Comparison of ENCODE assay signal across 1 cellular context in genomic region chr13:45447050-45447661, GRCh38.
TF ChIP-seq lines count a peak whose summit lies in the region.

No MANE protein-coding gene starts in this region.

TF ChIP-seq in HepG2, 621 proteins besides CTCF, POLR2A, EP300 and RAD21 (continued from another document and continues in another):
- TF ChIP-seq ZBTB33 (CRISPR knock-in tag; IDR thresholded peaks at IDR 0.05), result no peak
- peak; percentile 68 for TF ChIP-seq SOX13 (IDR thresholded peaks at IDR 0.05)
- peak in 1 of 2 experiments; percentile 92; a peak in 2 of 4 replicates for TF ChIP-seq SOX13 (CRISPR knock-in tag; conservative IDR thresholded peaks at IDR 0.05 in 1 of 2, IDR thresholded peaks at IDR 0.05 in 1 of 2)
- TF ChIP-seq MTF1 (CRISPR knock-in tag; IDR thresholded peaks at IDR 0.05), result no peak
- peak; percentile 72 for TF ChIP-seq POLR2AphosphoS5 (IDR thresholded peaks at IDR 0.05; ENCODE audit: low read depth, low read length)
- TF ChIP-seq, protein P1, sequence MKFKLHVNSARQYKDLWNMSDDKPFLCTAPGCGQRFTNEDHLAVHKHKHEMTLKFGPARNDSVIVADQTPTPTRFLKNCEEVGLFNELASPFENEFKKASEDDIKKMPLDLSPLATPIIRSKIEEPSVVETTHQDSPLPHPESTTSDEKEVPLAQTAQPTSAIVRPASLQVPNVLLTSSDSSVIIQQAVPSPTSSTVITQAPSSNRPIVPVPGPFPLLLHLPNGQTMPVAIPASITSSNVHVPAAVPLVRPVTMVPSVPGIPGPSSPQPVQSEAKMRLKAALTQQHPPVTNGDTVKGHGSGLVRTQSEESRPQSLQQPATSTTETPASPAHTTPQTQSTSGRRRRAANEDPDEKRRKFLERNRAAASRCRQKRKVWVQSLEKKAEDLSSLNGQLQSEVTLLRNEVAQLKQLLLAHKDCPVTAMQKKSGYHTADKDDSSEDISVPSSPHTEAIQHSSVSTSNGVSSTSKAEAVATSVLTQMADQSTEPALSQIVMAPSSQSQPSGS (CRISPR knock-in tag; IDR thresholded peaks at IDR 0.05), result peak; percentile 93
- TF ChIP-seq KDM1A (CRISPR knock-in tag; IDR thresholded peaks at IDR 0.05), result peak; percentile 81
- no peak for TF ChIP-seq NR3C1 (CRISPR knock-in tag; IDR thresholded peaks at IDR 0.05)
- TF ChIP-seq ZSCAN25 (CRISPR knock-in tag; IDR thresholded peaks at IDR 0.05), result no peak
- no peak for TF ChIP-seq ZNF703 (CRISPR knock-in tag; IDR thresholded peaks at IDR 0.05; ENCODE audit: borderline replicate concordance)
- TF ChIP-seq SKI (IDR thresholded peaks at IDR 0.05; ENCODE audit: partially characterized antibody), result peak; percentile 54
- peak; percentile 80 for TF ChIP-seq CREB1 (IDR thresholded peaks at IDR 0.05)
- TF ChIP-seq CREB1 (CRISPR knock-in tag; IDR thresholded peaks at IDR 0.05), result peak; percentile 90
- peak; percentile 78; the same call in 1 of the 2 replicates for TF ChIP-seq HMG20B (CRISPR knock-in tag; conservative IDR thresholded peaks at IDR 0.05)
- TF ChIP-seq, protein P2, sequence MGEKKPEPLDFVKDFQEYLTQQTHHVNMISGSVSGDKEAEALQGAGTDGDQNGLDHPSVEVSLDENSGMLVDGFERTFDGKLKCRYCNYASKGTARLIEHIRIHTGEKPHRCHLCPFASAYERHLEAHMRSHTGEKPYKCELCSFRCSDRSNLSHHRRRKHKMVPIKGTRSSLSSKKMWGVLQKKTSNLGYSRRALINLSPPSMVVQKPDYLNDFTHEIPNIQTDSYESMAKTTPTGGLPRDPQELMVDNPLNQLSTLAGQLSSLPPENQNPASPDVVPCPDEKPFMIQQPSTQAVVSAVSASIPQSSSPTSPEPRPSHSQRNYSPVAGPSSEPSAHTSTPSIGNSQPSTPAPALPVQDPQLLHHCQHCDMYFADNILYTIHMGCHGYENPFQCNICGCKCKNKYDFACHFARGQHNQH (CRISPR knock-in tag; IDR thresholded peaks at IDR 0.05), result peak; percentile 80
- TF ChIP-seq SP2 (CRISPR knock-in tag; IDR thresholded peaks at IDR 0.05), result no peak
- no peak for TF ChIP-seq ZBTB8A (CRISPR knock-in tag; IDR thresholded peaks at IDR 0.05; ENCODE audit: borderline replicate concordance, low read depth)
- TF ChIP-seq HNF4A (CRISPR knock-in tag; IDR thresholded peaks at IDR 0.05), result peak; percentile 94
- TF ChIP-seq, protein P3, sequence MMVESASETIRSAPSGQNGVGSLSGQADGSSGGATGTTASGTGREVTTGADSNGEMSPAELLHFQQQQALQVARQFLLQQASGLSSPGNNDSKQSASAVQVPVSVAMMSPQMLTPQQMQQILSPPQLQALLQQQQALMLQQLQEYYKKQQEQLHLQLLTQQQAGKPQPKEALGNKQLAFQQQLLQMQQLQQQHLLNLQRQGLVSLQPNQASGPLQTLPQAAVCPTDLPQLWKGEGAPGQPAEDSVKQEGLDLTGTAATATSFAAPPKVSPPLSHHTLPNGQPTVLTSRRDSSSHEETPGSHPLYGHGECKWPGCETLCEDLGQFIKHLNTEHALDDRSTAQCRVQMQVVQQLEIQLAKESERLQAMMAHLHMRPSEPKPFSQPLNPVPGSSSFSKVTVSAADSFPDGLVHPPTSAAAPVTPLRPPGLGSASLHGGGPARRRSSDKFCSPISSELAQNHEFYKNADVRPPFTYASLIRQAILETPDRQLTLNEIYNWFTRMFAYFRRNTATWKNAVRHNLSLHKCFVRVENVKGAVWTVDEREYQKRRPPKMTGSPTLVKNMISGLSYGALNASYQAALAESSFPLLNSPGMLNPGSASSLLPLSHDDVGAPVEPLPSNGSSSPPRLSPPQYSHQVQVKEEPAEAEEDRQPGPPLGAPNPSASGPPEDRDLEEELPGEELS (CRISPR knock-in tag; IDR thresholded peaks at IDR 0.05), result peak; percentile 89
- 0 out of 2 replicates have a peak, but pooled peaks have one; percentile 60 for TF ChIP-seq ZNF567 (CRISPR knock-in tag; IDR thresholded peaks at IDR 0.05; ENCODE audit: borderline replicate concordance)
- peak; percentile 87; the same call in 1 of the 2 replicates for TF ChIP-seq AHDC1 (CRISPR knock-in tag; IDR thresholded peaks at IDR 0.05; ENCODE audit: borderline replicate concordance)
- no peak for TF ChIP-seq ZNF713 (CRISPR knock-in tag; IDR thresholded peaks at IDR 0.05)
- no peak for TF ChIP-seq ZNF20 (CRISPR knock-in tag; IDR thresholded peaks at IDR 0.05)
- TF ChIP-seq ZNF841 (CRISPR knock-in tag; IDR thresholded peaks at IDR 0.05; ENCODE audit: borderline replicate concordance), result no peak
- no peak for TF ChIP-seq RELA (CRISPR knock-in tag; IDR thresholded peaks at IDR 0.05)
- TF ChIP-seq, protein P4, sequence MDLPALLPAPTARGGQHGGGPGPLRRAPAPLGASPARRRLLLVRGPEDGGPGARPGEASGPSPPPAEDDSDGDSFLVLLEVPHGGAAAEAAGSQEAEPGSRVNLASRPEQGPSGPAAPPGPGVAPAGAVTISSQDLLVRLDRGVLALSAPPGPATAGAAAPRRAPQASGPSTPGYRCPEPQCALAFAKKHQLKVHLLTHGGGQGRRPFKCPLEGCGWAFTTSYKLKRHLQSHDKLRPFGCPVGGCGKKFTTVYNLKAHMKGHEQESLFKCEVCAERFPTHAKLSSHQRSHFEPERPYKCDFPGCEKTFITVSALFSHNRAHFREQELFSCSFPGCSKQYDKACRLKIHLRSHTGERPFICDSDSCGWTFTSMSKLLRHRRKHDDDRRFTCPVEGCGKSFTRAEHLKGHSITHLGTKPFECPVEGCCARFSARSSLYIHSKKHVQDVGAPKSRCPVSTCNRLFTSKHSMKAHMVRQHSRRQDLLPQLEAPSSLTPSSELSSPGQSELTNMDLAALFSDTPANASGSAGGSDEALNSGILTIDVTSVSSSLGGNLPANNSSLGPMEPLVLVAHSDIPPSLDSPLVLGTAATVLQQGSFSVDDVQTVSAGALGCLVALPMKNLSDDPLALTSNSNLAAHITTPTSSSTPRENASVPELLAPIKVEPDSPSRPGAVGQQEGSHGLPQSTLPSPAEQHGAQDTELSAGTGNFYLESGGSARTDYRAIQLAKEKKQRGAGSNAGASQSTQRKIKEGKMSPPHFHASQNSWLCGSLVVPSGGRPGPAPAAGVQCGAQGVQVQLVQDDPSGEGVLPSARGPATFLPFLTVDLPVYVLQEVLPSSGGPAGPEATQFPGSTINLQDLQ (CRISPR knock-in tag; IDR thresholded peaks at IDR 0.05), result no peak
- no peak for TF ChIP-seq XBP1 (CRISPR knock-in tag; IDR thresholded peaks at IDR 0.05)
- no peak for TF ChIP-seq MZF1 (CRISPR knock-in tag; IDR thresholded peaks at IDR 0.05; ENCODE audit: borderline replicate concordance)
- TF ChIP-seq ZMAT3 (CRISPR knock-in tag; conservative IDR thresholded peaks at IDR 0.05), result 0 out of 2 replicates have a peak, but pooled peaks have one; percentile 34
- TF ChIP-seq KDM4B (CRISPR knock-in tag; IDR thresholded peaks at IDR 0.05), result peak; percentile 68; the same call in 1 of the 2 replicates
- peak; percentile 91 for TF ChIP-seq MIXL1 (CRISPR knock-in tag; IDR thresholded peaks at IDR 0.05)
- TF ChIP-seq ZZZ3 (CRISPR knock-in tag; IDR thresholded peaks at IDR 0.05; ENCODE audit: borderline replicate concordance), result no peak
- TF ChIP-seq, protein P5, sequence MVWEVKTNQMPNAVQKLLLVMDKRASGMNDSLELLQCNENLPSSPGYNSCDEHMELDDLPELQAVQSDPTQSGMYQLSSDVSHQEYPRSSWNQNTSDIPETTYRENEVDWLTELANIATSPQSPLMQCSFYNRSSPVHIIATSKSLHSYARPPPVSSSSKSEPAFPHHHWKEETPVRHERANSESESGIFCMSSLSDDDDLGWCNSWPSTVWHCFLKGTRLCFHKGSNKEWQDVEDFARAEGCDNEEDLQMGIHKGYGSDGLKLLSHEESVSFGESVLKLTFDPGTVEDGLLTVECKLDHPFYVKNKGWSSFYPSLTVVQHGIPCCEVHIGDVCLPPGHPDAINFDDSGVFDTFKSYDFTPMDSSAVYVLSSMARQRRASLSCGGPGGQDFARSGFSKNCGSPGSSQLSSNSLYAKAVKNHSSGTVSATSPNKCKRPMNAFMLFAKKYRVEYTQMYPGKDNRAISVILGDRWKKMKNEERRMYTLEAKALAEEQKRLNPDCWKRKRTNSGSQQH (CRISPR knock-in tag; IDR thresholded peaks at IDR 0.05; ENCODE audit: low read depth), result no peak
- TF ChIP-seq EHMT2 (IDR thresholded peaks at IDR 0.05; ENCODE audit: borderline replicate concordance, low read depth, low read length), result no peak
- TF ChIP-seq MAFF (IDR thresholded peaks at IDR 0.05; ENCODE audit: low read depth, low read length), result 0 out of 2 replicates have a peak, but pooled peaks have one; percentile 1
- TF ChIP-seq ATAD3A (CRISPR knock-in tag; IDR thresholded peaks at IDR 0.05), result no peak
- TF ChIP-seq, protein P6, sequence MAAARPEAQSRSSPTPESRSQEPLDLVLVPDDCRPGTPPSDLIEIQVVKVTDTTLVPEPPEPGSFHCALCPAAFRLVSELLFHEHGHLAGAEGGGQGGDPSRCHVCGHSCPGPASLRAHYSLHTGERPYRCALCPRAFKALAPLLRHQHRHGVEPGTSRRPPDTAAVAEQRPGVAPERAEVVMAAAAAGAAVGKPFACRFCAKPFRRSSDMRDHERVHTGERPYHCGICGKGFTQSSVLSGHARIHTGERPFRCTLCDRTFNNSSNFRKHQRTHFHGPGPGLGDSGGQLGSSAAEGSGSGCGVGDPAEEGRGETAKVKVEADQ (CRISPR knock-in tag; IDR thresholded peaks at IDR 0.05; ENCODE audit: borderline replicate concordance), result 0 out of 2 replicates have a peak, but pooled peaks have one; percentile 71
- no peak; the same call in 1 of the 2 replicates for TF ChIP-seq GZF1 (CRISPR knock-in tag; IDR thresholded peaks at IDR 0.05)
- TF ChIP-seq ZNF367 (CRISPR knock-in tag; IDR thresholded peaks at IDR 0.05; ENCODE audit: borderline replicate concordance), result no peak
- no peak for TF ChIP-seq RFXANK (CRISPR knock-in tag; IDR thresholded peaks at IDR 0.05)
- no peak for TF ChIP-seq CHD4 (IDR thresholded peaks at IDR 0.05; ENCODE audit: borderline replicate concordance, low read length)
- no peak for TF ChIP-seq NFIB (CRISPR knock-in tag; IDR thresholded peaks at IDR 0.05; ENCODE audit: borderline replicate concordance)
- TF ChIP-seq, protein P7, sequence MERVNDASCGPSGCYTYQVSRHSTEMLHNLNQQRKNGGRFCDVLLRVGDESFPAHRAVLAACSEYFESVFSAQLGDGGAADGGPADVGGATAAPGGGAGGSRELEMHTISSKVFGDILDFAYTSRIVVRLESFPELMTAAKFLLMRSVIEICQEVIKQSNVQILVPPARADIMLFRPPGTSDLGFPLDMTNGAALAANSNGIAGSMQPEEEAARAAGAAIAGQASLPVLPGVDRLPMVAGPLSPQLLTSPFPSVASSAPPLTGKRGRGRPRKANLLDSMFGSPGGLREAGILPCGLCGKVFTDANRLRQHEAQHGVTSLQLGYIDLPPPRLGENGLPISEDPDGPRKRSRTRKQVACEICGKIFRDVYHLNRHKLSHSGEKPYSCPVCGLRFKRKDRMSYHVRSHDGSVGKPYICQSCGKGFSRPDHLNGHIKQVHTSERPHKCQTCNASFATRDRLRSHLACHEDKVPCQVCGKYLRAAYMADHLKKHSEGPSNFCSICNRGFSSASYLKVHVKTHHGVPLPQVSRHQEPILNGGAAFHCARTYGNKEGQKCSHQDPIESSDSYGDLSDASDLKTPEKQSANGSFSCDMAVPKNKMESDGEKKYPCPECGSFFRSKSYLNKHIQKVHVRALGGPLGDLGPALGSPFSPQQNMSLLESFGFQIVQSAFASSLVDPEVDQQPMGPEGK (CRISPR knock-in tag; IDR thresholded peaks at IDR 0.05), result peak; percentile 75; the same call in 1 of the 2 replicates
- 0 out of 2 replicates have a peak, but pooled peaks have one; percentile 18 for TF ChIP-seq HHEX (CRISPR knock-in tag; IDR thresholded peaks at IDR 0.05)
- no peak for TF ChIP-seq ZNF33A (CRISPR knock-in tag; IDR thresholded peaks at IDR 0.05; ENCODE audit: borderline replicate concordance)
- peak; percentile 81 for TF ChIP-seq HMG20A (CRISPR knock-in tag; IDR thresholded peaks at IDR 0.05; ENCODE audit: borderline replicate concordance)
- TF ChIP-seq PHB2 (IDR thresholded peaks at IDR 0.05; ENCODE audit: partially characterized antibody), result no peak
